ENCODE assay signal across 16 cellular contexts in genomic region chr2:20539133-20539719, GRCh38.
DNase-seq lines count a peak whose midpoint lies in the region; ATAC-seq, FAIRE-seq and TF ChIP-seq lines count a peak whose summit lies in the region.
"Had no signal": no experiment of that assay in that cellular context is flagged by ENCODE, and none has a peak within 500 bp of the region (broad histone marks: within the 10 kb centered on the region; RNA-seq: fewer than 3 reads in every experiment).

No MANE protein-coding gene starts in this region.

- H3K4me1 Mint-ChIP-seq in MCF 10A (ENCODE audit: insufficient read depth, unreplicated experiment) (peaks cover 19% of the 10 kb centered on the region), natural killer cell (peaks cover 5 to 19% of the 10 kb centered on the region in 2 donors), neural progenitor cell (peaks cover 66% of the 10 kb centered on the region)
- H3K4me1 Mint-ChIP-seq: activated naive CD4-positive, alpha-beta T cell treated with anti-CD3 and anti-CD28 coated beads, Interleukin-2, amount 10 ng/mL, durations not matched to agents 7 days and 5 days had no signal

- H3K9me3 Mint-ChIP-seq in MCF 10A (ENCODE audit: unreplicated experiment) = no peaks in the 10 kb centered on the region
- H3K9me3 Mint-ChIP-seq in natural killer cell = no peaks in the 10 kb centered on the region
- peaks cover 2% of the 10 kb centered on the region for H3K9me3 Mint-ChIP-seq in neural progenitor cell
- H3K9me3 Mint-ChIP-seq: activated naive CD4-positive, alpha-beta T cell treated with anti-CD3 and anti-CD28 coated beads, Interleukin-2, amount 10 ng/mL, durations not matched to agents 7 days and 5 days had no signal

- H3K4me3 ChIP-seq in mammary epithelial cell (replicated peaks in 1 of 3; ENCODE audit: insufficient read depth in 1 of 3, low read depth in 2 of 3, low read length in 3 of 3) (no peak overlapping the region), H1 (ENCODE audit: extremely low read depth in 1 of 4, insufficient read depth in 2 of 4, low read depth in 3 of 4, low read length in 4 of 4) (no peak overlapping the region), neural progenitor cell (no peak overlapping the region), left ventricle myocardium inferior (no peak overlapping the region)
- H3K4me3 ChIP-seq: cardiac muscle cell, left lung, SJCRH30 had no signal

- TF ChIP-seq CTCF in MCF 10A (IDR thresholded peaks at IDR 0.05; ENCODE audit: unreplicated experiment) (no peak), mammary epithelial cell (conservative IDR thresholded peaks at IDR 0.05 in 1 of 2, IDR thresholded peaks at IDR 0.05 in 1 of 2; ENCODE audit: extremely low read depth in 1 of 2, insufficient read depth in 1 of 2, low read depth in 1 of 2, low read length in 2 of 2) (no peak), H1 (IDR thresholded peaks at IDR 0.05; ENCODE audit: control extremely low read depth in 1 of 3, insufficient read depth in 1 of 3, low read depth in 1 of 3, low read length in 3 of 3) (no peak), natural killer cell (IDR thresholded peaks at IDR 0.05) (no peak), neural progenitor cell (IDR thresholded peaks at IDR 0.05) (no peak), left ventricle myocardium inferior (IDR thresholded peaks at IDR 0.05; ENCODE audit: borderline replicate concordance) (no peak)

- no peaks in the 10 kb centered on the region for H3K23me2 ChIP-seq in H1 (ENCODE audit: low read depth, low read length)

- H3K9ac ChIP-seq in mammary epithelial cell (ENCODE audit: insufficient read depth, low read length) (no peak overlapping the region), H1 (replicated peaks in 1 of 4; ENCODE audit: extremely low read depth in 1 of 4, low read depth in 3 of 4, low read length in 3 of 4) (no peak overlapping the region), neural progenitor cell (no peak overlapping the region)

- 77% methylated on average over 5 of the region's 6 CpGs for WGBS in mammary epithelial cell (ENCODE audit: low coverage, missing lambda C conversion rate)
- WGBS in H1 (ENCODE audit: extremely low coverage in 1 of 2, insufficient coverage in 1 of 2, insufficient read length in 1 of 2, insufficient replicate concordance in 2 of 2, low coverage in 1 of 2, low lambda C conversion rate in 2 of 2, missing lambda C conversion rate in 1 of 2), 2 experiments = 77% methylated on average over 6 of the region's 6 CpGs; no CpG with 5 or more reads in 1 of the 2 experiments

- H3K36me3 Mint-ChIP-seq in MCF 10A (ENCODE audit: insufficient read depth, unreplicated experiment) = peaks cover 4% of the 10 kb centered on the region
- no peaks in the 10 kb centered on the region for H3K36me3 Mint-ChIP-seq in natural killer cell
- H3K36me3 Mint-ChIP-seq in neural progenitor cell = no peaks in the 10 kb centered on the region
- H3K36me3 Mint-ChIP-seq: activated naive CD4-positive, alpha-beta T cell treated with anti-CD3 and anti-CD28 coated beads, Interleukin-2, amount 10 ng/mL, durations not matched to agents 7 days and 5 days had no signal

- no peak for FAIRE-seq in H1 (lab: Jason Lieb, UNC)
- FAIRE-seq: endometrium had no signal

- H2AFZ ChIP-seq in mammary epithelial cell (ENCODE audit: low read depth, low read length) (no peak overlapping the region), H1 (ENCODE audit: low read length) (no peak overlapping the region), neural progenitor cell (replicated peaks) (no peak overlapping the region)

- H3F3A ChIP-seq in neural progenitor cell (ENCODE audit: low read depth) = peaks cover 8% of the 10 kb centered on the region

- POLR2A ChIA-PET in MCF 10A (lab: Yijun Ruan, JAX) = no interaction called here
- POLR2A ChIA-PET in H1 (lab: Charles Lee; ENCODE audit: partially characterized antibody) = interaction anchor here (1.3 kb wide), 1 partner anchor 9 kb away, joined by 3 read pairs; no protein-coding TSS in a partner anchor

- intact Hi-C loops in MCF 10A (cut with micrococcal nuclease) = no loop called here
- intact Hi-C loops in mammary epithelial cell (cut with micrococcal nuclease) = no loop called here
- intact Hi-C loops in natural killer cell (cut with micrococcal nuclease) = no loop called here
- intact Hi-C loops in left ventricle myocardium inferior (cut with micrococcal nuclease) = no loop called here

- H3K79me2 ChIP-seq in mammary epithelial cell (ENCODE audit: insufficient read depth, low read length) = no peaks in the 10 kb centered on the region
- H3K79me2 ChIP-seq in H1 (ENCODE audit: control insufficient read depth in 1 of 2, insufficient read depth in 2 of 2, low read length in 2 of 2) = no peaks in the 10 kb centered on the region
- H3K79me2 ChIP-seq in neural progenitor cell (ENCODE audit: low read depth) = no peaks in the 10 kb centered on the region

- no peak overlapping the region for H3K18ac ChIP-seq in H1 (ENCODE audit: extremely low read depth, low read length)

- no peak overlapping the region for H3K27ac ChIP-seq in mammary epithelial cell (ENCODE audit: insufficient read depth, low read depth, low read length)
- H3K27ac ChIP-seq in H1 (ENCODE audit: low read depth, low read length) = no peak overlapping the region
- H3K27ac ChIP-seq in neural progenitor cell = no peak overlapping the region
- H3K27ac ChIP-seq in left ventricle myocardium inferior (replicated peaks) = no peak overlapping the region
- H3K27ac ChIP-seq: cardiac muscle cell, left lung, SJCRH30 had no signal

- CTCF ChIA-PET in MCF 10A (lab: Yijun Ruan, JAX) (interaction anchor here (1.2 kb wide), 1 partner anchor 13 kb away, joined by 5 read pairs; no protein-coding TSS in a partner anchor), mammary epithelial cell (lab: Charles Lee; ENCODE audit: low non-redundant PET) (no interaction called here), H1 (lab: Charles Lee; ENCODE audit: partially characterized antibody) (interaction anchor here (0.6 to 2.3 kb wide), 3 partner anchors 53 to 432 kb away, joined by 3 to 5 read pairs (median 3); partner anchors contain the start of gene RHOB)

- no peak overlapping the region for H3K23ac ChIP-seq in H1 (ENCODE audit: insufficient read length)

- no peak overlapping the region for H4K91ac ChIP-seq in H1 (replicated peaks; ENCODE audit: insufficient read length, low read length)

- dilution Hi-C loops in mammary epithelial cell (cut with HindIII; ENCODE audit: low sequenced_read_pairs) = no loop called here

- no peaks in the 10 kb centered on the region for H3K79me1 ChIP-seq in H1 (ENCODE audit: low read depth, low read length)

- H3K27me3 Mint-ChIP-seq in MCF 10A (ENCODE audit: insufficient read depth, unreplicated experiment) (no peaks in the 10 kb centered on the region), natural killer cell (ENCODE audit: low read depth in 2 of 2) (peaks cover 6 to 9% of the 10 kb centered on the region in 2 donors), neural progenitor cell (ENCODE audit: insufficient read depth, low read depth) (peaks cover 28% of the 10 kb centered on the region)

- TF ChIP-seq EP300 in H1 (IDR thresholded peaks at IDR 0.05; ENCODE audit: borderline replicate concordance in 1 of 2, low read depth in 2 of 2, low read length in 2 of 2) = no peak

- H2BK20ac ChIP-seq in H1 (ENCODE audit: low read length) = no peak overlapping the region

- no peak overlapping the region for H3K56ac ChIP-seq in H1 (replicated peaks; ENCODE audit: insufficient read length, low read depth, low read length)

- peak in 2 of 3 donors; percentile 26 to 50 for ATAC-seq in natural killer cell
- ATAC-seq in HG03097 (IDR thresholded peaks at IDR 0.05; ENCODE audit: low FRiP score, unreplicated experiment) = no peak
- ATAC-seq: left lung had no signal

- no peak overlapping the region for H3K4me2 ChIP-seq in mammary epithelial cell (ENCODE audit: insufficient read depth, low read depth, low read length)
- no peak overlapping the region for H3K4me2 ChIP-seq in H1 (ENCODE audit: insufficient read depth in 1 of 2, low read depth in 2 of 2, low read length in 2 of 2)
- no peak overlapping the region for H3K4me2 ChIP-seq in neural progenitor cell

- no peak overlapping the region for H3K4ac ChIP-seq in H1 (replicated peaks; ENCODE audit: insufficient read length, low read depth, low read length)

- in situ Hi-C loops in mammary epithelial cell (cut with MboI; ENCODE audit: low sequenced_read_pairs in 2 of 2) = no loop called here

- H3K27ac Mint-ChIP-seq in MCF 10A (ENCODE audit: low read depth, unreplicated experiment) = no peak overlapping the region
- H3K27ac Mint-ChIP-seq in natural killer cell = no peak overlapping the region
- no peak overlapping the region for H3K27ac Mint-ChIP-seq in neural progenitor cell
- H3K27ac Mint-ChIP-seq: activated naive CD4-positive, alpha-beta T cell treated with anti-CD3 and anti-CD28 coated beads, Interleukin-2, amount 10 ng/mL, durations not matched to agents 7 days and 5 days had no signal

- 0 out of 2 replicates have a peak overlapping the region, but pooled peaks have one; percentile 82 for H2BK12ac ChIP-seq in H1 (ENCODE audit: low read depth, low read length)

- TF ChIP-seq POLR2A in H1 (IDR thresholded peaks at IDR 0.05; ENCODE audit: control extremely low read depth in 1 of 2, low read depth in 2 of 2, low read length in 2 of 2) = no peak

- H3K4me3 Mint-ChIP-seq in MCF 10A (ENCODE audit: unreplicated experiment) (no peak overlapping the region), natural killer cell (no peak overlapping the region), neural progenitor cell (no peak overlapping the region)
- H3K4me3 Mint-ChIP-seq: activated naive CD4-positive, alpha-beta T cell treated with anti-CD3 and anti-CD28 coated beads, Interleukin-2, amount 10 ng/mL, durations not matched to agents 7 days and 5 days had no signal

- peak; percentile 45 for DNase-seq in MCF 10A (ENCODE audit: unreplicated experiment)
- DNase-seq in mammary epithelial cell = no peak
- no peak for DNase-seq in H1 (ENCODE audit: low read depth in 1 of 2, low spot score in 2 of 2)
- no peak for DNase-seq in natural killer cell
- DNase-seq in NCI-H2107 treated with DMSO at 0.1 percent for 48 hours (lab: John Stamatoyannopoulos, UW; ENCODE audit: unreplicated experiment) = no peak
- no peak for DNase-seq in neural progenitor cell (ENCODE audit: low spot score)
- DNase-seq in left ventricle myocardium inferior = no peak
- DNase-seq: activated naive CD4-positive, alpha-beta T cell treated with anti-CD3 and anti-CD28 coated beads, Interleukin-2, amount 10 ng/mL, durations not matched to agents 7 days and 5 days; DMS153; KBM-7; NCI-H2107 had no signal

- H2BK5ac ChIP-seq in H1 (ENCODE audit: low read depth, low read length) = no peak overlapping the region

- H3K27me3 ChIP-seq in mammary epithelial cell (ENCODE audit: insufficient read depth, low read length) = no peaks in the 10 kb centered on the region
- H3K27me3 ChIP-seq in H1 (replicated peaks in 1 of 4; ENCODE audit: control insufficient read depth in 3 of 4, extremely low read depth in 1 of 4, insufficient read depth in 3 of 4, low read length in 3 of 4) = peaks cover 0 to 2% (median 0%) of the 10 kb centered on the region in 4 experiments; a peak in 2 of 7 replicates
- no peaks in the 10 kb centered on the region for H3K27me3 ChIP-seq in neural progenitor cell
- H3K27me3 ChIP-seq in left ventricle myocardium inferior (ENCODE audit: low read depth) = no peaks in the 10 kb centered on the region
- H3K27me3 ChIP-seq: cardiac muscle cell, left lung, SJCRH30 had no signal

- H3K9me3 ChIP-seq in mammary epithelial cell (replicated peaks; ENCODE audit: insufficient read depth, low read length) (no peaks in the 10 kb centered on the region), H1 (ENCODE audit: insufficient read depth in 2 of 2, low read depth in 1 of 2, low read length in 1 of 2) (no peaks in the 10 kb centered on the region), neural progenitor cell (ENCODE audit: low read depth) (no peaks in the 10 kb centered on the region), left ventricle myocardium inferior (replicated peaks) (no peaks in the 10 kb centered on the region)
- H3K9me3 ChIP-seq: left lung, SJCRH30 had no signal

- H3K14ac ChIP-seq in H1 (ENCODE audit: insufficient read length) = no peak overlapping the region

- BruUV-seq in MCF 10A (replicated peaks; lab: Mats Ljungman, UMichigan) = no TSS peak
- no TSS peak for BruUV-seq in mammary epithelial cell (replicated peaks; lab: Mats Ljungman, UMichigan)

- H2BK15ac ChIP-seq in H1 (ENCODE audit: low read length) = peak overlapping the region; percentile 26; the same call in 1 of the 2 replicates

- H3K36me3 ChIP-seq in mammary epithelial cell (ENCODE audit: insufficient read depth, low read length) (no peaks in the 10 kb centered on the region), H1 (ENCODE audit: control insufficient read depth in 2 of 4, insufficient read depth in 4 of 4, low read length in 3 of 4) (no peaks in the 10 kb centered on the region), neural progenitor cell (no peaks in the 10 kb centered on the region), left ventricle myocardium inferior (no peaks in the 10 kb centered on the region)
- H3K36me3 ChIP-seq: cardiac muscle cell, left lung, SJCRH30 had no signal

- no peak overlapping the region for H4K5ac ChIP-seq in H1 (ENCODE audit: insufficient read length, low read depth, low read length)

- H2AK5ac ChIP-seq in H1 (ENCODE audit: low read depth, low read length) = no peak overlapping the region; the same call in 1 of the 2 replicates

- H3K4me1 ChIP-seq in mammary epithelial cell (ENCODE audit: insufficient read depth, low read length) = peaks cover 8% of the 10 kb centered on the region
- H3K4me1 ChIP-seq in H1 (replicated peaks in 1 of 4; ENCODE audit: control insufficient read depth in 3 of 4, insufficient read depth in 4 of 4, low read length in 3 of 4) = peaks cover 9 to 24% (median 16%) of the 10 kb centered on the region in 4 experiments
- peaks cover 20% of the 10 kb centered on the region for H3K4me1 ChIP-seq in neural progenitor cell
- H3K4me1 ChIP-seq in left ventricle myocardium inferior = peaks cover 55% of the 10 kb centered on the region
- H3K4me1 ChIP-seq: left lung had no signal

- no peak for TF ChIP-seq RAD21 in H1 (IDR thresholded peaks at IDR 0.05 in 1 of 2, conservative IDR thresholded peaks at IDR 0.05 in 1 of 2; ENCODE audit: low read depth in 2 of 2, low read length in 2 of 2)

- H2BK120ac ChIP-seq in H1 (replicated peaks; ENCODE audit: low read depth, low read length) = no peak overlapping the region

- H4K20me1 ChIP-seq in mammary epithelial cell (ENCODE audit: insufficient read depth, low read length) = no peaks in the 10 kb centered on the region
- H4K20me1 ChIP-seq in H1 (replicated peaks in 1 of 2; ENCODE audit: control insufficient read depth in 1 of 2, insufficient read depth in 2 of 2, low read length in 2 of 2) = no peaks in the 10 kb centered on the region
- H4K20me1 ChIP-seq in neural progenitor cell (ENCODE audit: low read depth) = no peaks in the 10 kb centered on the region

- H4K8ac ChIP-seq in H1 (ENCODE audit: extremely low read depth, insufficient read depth, low read length) = no peak overlapping the region
